Comparison of ENCODE assay signal across 1 cellular context in the genomic region with DNA sequence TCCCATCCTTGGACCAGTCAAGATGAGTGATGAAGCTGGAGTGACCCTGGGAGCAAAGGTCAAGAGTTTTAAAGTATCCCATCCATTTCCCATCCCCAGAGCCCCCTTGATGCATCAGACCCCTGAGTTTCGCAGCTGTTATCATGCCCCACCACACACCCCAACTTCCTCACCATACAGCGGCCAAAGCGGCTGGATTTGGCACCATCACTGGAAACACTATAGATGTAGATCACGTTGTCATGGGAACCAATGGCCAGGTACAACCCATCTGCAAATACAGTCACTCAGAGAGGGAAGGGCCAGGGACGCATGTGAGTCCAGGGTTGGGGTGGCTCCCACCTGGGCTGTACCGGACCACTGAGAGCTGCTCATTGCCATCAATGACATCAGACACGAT.
A peak's percentile ranks its signal among the peaks of the same experiment; 100 is the strongest.
TF ChIP-seq lines count a peak whose summit lies in the region.

No MANE protein-coding gene starts in this region.

TF ChIP-seq in HepG2, 621 proteins besides CTCF, POLR2A, EP300 and RAD21:
- TF ChIP-seq SP140L (CRISPR knock-in tag; IDR thresholded peaks at IDR 0.05; ENCODE audit: borderline replicate concordance) (no peak), RFX1 (IDR thresholded peaks at IDR 0.05) (peak; percentile 40)
